18 cellular contexts compared by ENCODE assay signal in the genomic region with DNA sequence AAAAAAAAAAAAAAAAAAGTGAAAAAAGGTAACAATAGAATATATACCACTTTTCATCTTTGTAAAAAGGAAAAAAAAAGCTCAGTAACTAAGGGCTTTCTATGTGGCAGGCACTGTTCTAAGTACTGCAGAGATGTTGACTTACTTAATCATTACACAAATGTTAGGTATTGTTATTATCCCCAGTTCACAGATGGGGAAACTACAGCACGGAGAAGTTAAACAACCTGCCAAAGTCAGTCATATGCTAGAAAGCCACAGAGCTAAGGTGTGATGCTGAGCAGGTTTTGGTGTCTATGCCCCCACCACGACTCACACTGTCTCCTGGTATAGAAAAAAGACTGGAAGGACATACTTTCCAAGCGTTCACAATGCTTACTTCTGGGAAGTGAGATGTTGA. TPM values are rescaled to one million over a fixed set of nuclear protein-coding genes. Genes with fewer than 3 reads are reported as not detected.
"Had no signal": no experiment of that assay in that cellular context is flagged by ENCODE, and none has a peak within 500 bp of the region (broad histone marks: within the 10 kb centered on the region; RNA-seq: fewer than 3 reads in every experiment).

No MANE protein-coding gene starts in this region.

- H3K27ac ChIP-seq: cardiac muscle cell, colonic mucosa, esophagus muscularis mucosa, hepatocyte, parathyroid adenoma, suprapubic skin had no signal

- FAIRE-seq: endometrium, kidney had no signal

- H3K27ac Mint-ChIP-seq: activated naive CD4-positive, alpha-beta T cell treated with anti-CD3 and anti-CD28 coated beads, Interleukin-2, amount 10 ng/mL, durations not matched to agents 7 days and 5 days; T-helper 1 cell treated with Interleukin-12 subunit alpha and Interleukin-12 subunit beta and Interleukin-4 antibody, amounts not matched to agents 30 μg/mL and 1 μg/mL, for 36 hours; type B pancreatic cell had no signal

- H3K36me3 Mint-ChIP-seq: activated naive CD4-positive, alpha-beta T cell treated with anti-CD3 and anti-CD28 coated beads, Interleukin-2, amount 10 ng/mL, durations not matched to agents 7 days and 5 days; naive thymus-derived CD8-positive, alpha-beta T cell; type B pancreatic cell had no signal

- H3K36me3 ChIP-seq: ascending aorta, cardiac muscle cell, colonic mucosa, esophagus muscularis mucosa, suprapubic skin had no signal

- H3K27me3 ChIP-seq: ascending aorta, cardiac muscle cell, colonic mucosa, esophagus muscularis mucosa, hepatocyte, suprapubic skin had no signal

- H3K27me3 Mint-ChIP-seq: naive thymus-derived CD8-positive, alpha-beta T cell; type B pancreatic cell had no signal

- H3K4me1 ChIP-seq: colonic mucosa had no signal

- H3K9me3 ChIP-seq: ascending aorta, colonic mucosa, esophagus muscularis mucosa, suprapubic skin had no signal

- H3K4me3 ChIP-seq: ascending aorta, cardiac muscle cell, colonic mucosa, esophagus muscularis mucosa, hepatocyte, suprapubic skin had no signal

- H3K4me2 ChIP-seq: hepatocyte had no signal

- ATAC-seq: left ventricle myocardium superior; naive thymus-derived CD8-positive, alpha-beta T cell had no signal

- H3K9me3 Mint-ChIP-seq: activated naive CD4-positive, alpha-beta T cell treated with anti-CD3 and anti-CD28 coated beads, Interleukin-2, amount 10 ng/mL, durations not matched to agents 7 days and 5 days; naive thymus-derived CD8-positive, alpha-beta T cell; T-helper 1 cell treated with Interleukin-12 subunit alpha and Interleukin-12 subunit beta and Interleukin-4 antibody, amounts not matched to agents 30 μg/mL and 1 μg/mL, for 36 hours; type B pancreatic cell had no signal

- DNase-seq: activated naive CD4-positive, alpha-beta T cell treated with anti-CD3 and anti-CD28 coated beads, Interleukin-2, amount 10 ng/mL, durations not matched to agents 7 days and 5 days; colonic mucosa; kidney; left ventricle myocardium superior; mesenchymal stem cell; naive thymus-derived CD8-positive, alpha-beta T cell; retina; stimulated activated naive CD4-positive, alpha-beta T cell had no signal

- H3K79me2 ChIP-seq: hepatocyte, parathyroid adenoma had no signal

- H3K9ac ChIP-seq: parathyroid adenoma had no signal

- H2AFZ ChIP-seq: hepatocyte, parathyroid adenoma had no signal

- H3K4me3 Mint-ChIP-seq: activated naive CD4-positive, alpha-beta T cell treated with anti-CD3 and anti-CD28 coated beads, Interleukin-2, amount 10 ng/mL, durations not matched to agents 7 days and 5 days; T-helper 1 cell treated with Interleukin-12 subunit alpha and Interleukin-12 subunit beta and Interleukin-4 antibody, amounts not matched to agents 30 μg/mL and 1 μg/mL, for 36 hours; type B pancreatic cell had no signal

RNA-seq across cellular contexts. Expression of a gene that starts 39.9 kb away (rescaled TPM):
- total RNA-seq: ascending aorta, cardiac muscle cell, glomerular endothelial cell, hepatocyte, left ventricle myocardium superior, suprapubic skin had no signal
- polyA plus RNA-seq: cardiac muscle cell, hepatocyte had no signal
